Comparison of ENCODE assay signal across 27 cellular contexts in the genomic region with DNA sequence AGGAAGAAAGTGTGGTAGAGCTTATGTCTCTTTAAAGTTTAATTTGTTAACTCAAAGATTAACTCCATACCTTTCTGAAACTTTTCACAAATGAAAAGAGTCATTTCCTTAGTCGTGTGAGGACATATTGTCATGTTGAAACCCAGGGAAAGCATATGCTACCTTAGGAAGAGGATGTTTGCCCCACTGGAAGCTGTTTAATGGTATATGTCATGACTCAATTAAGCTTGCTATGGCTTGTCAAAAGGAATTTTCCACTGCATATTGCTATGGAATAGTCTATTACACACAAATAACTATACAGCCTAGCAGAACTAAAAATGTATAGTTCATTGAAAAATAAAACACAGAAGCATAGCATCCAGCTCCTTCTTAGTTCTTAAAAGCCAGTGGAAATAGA.
"Had no signal": no experiment of that assay in that cellular context is flagged by ENCODE, and none has a peak within 500 bp of the region (broad histone marks: within the 10 kb centered on the region; RNA-seq: fewer than 3 reads in every experiment).

No MANE protein-coding gene starts in this region.

- DNase-seq: activated CD4-positive, alpha-beta T cell treated with anti-CD3 and anti-CD28 coated beads for 48 hours; activated CD4-positive, alpha-beta T cell treated with anti-CD3 and anti-CD28 coated beads, Interleukin-2, amount 50 U/mL, for 48 hours; activated CD8-positive, alpha-beta memory T cell treated with anti-CD3 and anti-CD28 coated beads for 24 hours; activated effector memory CD4-positive, alpha-beta T cell treated with anti-CD3 and anti-CD28 coated beads, Interleukin-2, amount 50 U/mL, for 16 hours; activated naive CD4-positive, alpha-beta T cell treated with anti-CD3 and anti-CD28 coated beads for 36 hours; activated naive CD8-positive, alpha-beta T cell treated with anti-CD3 and anti-CD28 coated beads for 36 hours; adrenal gland; aorta; body of pancreas; caudate nucleus; esophagus squamous epithelium; glutamatergic neuron; left ventricle myocardium inferior; naive B cell; nephron progenitor cell; right lobe of liver; stimulated activated CD4-positive, alpha-beta T cell treated with anti-CD3 and anti-CD28 coated beads, Interleukin-2, amount 100 ng/mL, for 48 hours; stimulated activated naive CD4-positive, alpha-beta T cell treated with Interleukin-2 at 50 U/mL for 16 hours; T-helper 9 cell; WERI-Rb-1 had no signal

- H3K9me3 ChIP-seq: adrenal gland, body of pancreas, esophagus squamous epithelium, left ventricle myocardium inferior, neutrophil, right lobe of liver, tibial nerve had no signal

- FAIRE-seq: endothelial cell of umbilical vein, frontal cortex, islet of Langerhans had no signal

- H3K27ac ChIP-seq: adrenal gland, body of pancreas, esophagus squamous epithelium, left ventricle myocardium inferior, neutrophil, right lobe of liver, tibial nerve, WERI-Rb-1 had no signal

- H3K27me3 ChIP-seq: adrenal gland, body of pancreas, esophagus squamous epithelium, neutrophil, right lobe of liver, tibial nerve had no signal

- H3K4me1 ChIP-seq: adrenal gland, body of pancreas had no signal

- H3K4me3 ChIP-seq: adrenal gland, body of pancreas, esophagus squamous epithelium, left ventricle myocardium inferior, lung, right lobe of liver, tibial nerve had no signal

- ATAC-seq: activated CD4-positive, CD25-positive, alpha-beta regulatory T cell treated with anti-CD3 and anti-CD28 coated beads, Interleukin-2, amount 50 U/mL, for 24 hours; body of pancreas; right lobe of liver had no signal

- H3K36me3 ChIP-seq: adrenal gland, right lobe of liver, WERI-Rb-1 had no signal
